ENCODE assay signal across 19 cellular contexts in the genomic region with DNA sequence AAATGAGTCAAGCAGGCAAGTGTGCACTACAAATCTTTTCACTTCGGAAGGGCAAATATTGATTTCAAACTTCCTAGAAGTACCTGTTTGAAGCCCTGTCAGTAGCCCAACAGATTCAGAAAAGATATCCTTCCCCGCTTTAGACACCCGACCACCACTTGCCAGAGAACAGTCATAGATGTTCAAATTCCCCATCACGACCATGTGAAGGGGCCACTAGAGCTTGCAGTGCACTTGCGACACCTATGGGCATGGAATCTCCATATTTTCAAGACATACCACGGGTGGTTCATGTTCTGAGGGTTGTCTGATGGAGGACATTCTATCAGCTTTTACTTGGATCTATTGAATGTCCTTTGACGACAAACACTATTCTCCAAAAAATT. TPM values are rescaled to one million over a fixed set of nuclear protein-coding genes. Genes with fewer than 3 reads are reported as not detected.
A peak's percentile ranks its signal among the peaks of the same experiment; 100 is the strongest.
DNase-seq lines count a peak whose midpoint lies in the region; FAIRE-seq and TF ChIP-seq lines count a peak whose summit lies in the region.
"Had no signal": no experiment of that assay in that cellular context is flagged by ENCODE, and none has a peak within 500 bp of the region (broad histone marks: within the 10 kb centered on the region; RNA-seq: fewer than 3 reads in every experiment).

No MANE protein-coding gene starts in this region.

- CTCF ChIA-PET in PC-9 (lab: Charles Lee): no interaction called here

- intact Hi-C loops in PC-9 (cut with micrococcal nuclease; ENCODE audit: unreplicated experiment) (no loop called here), cardiac septum (cut with DNase I) (no loop called here)

- no peaks in the 10 kb centered on the region for H3K36me3 ChIP-seq in PC-9 (ENCODE audit: low read depth)

- H3K9me2 ChIP-seq in PC-9 (ENCODE audit: insufficient read depth): no peaks in the 10 kb centered on the region

- no peak overlapping the region for H2AFZ ChIP-seq in PC-9

- no peaks in the 10 kb centered on the region for H4K20me1 ChIP-seq in PC-9 (ENCODE audit: insufficient read depth)

- no peaks in the 10 kb centered on the region for H3K4me1 ChIP-seq in PC-9 (replicated peaks; ENCODE audit: insufficient read depth)

- DNase-seq in AG20443 (ENCODE audit: low spot score) (peak; percentile 32), HT-29 (ENCODE audit: low spot score) (peak; percentile 27), PC-9 (no peak), coronary artery (ENCODE audit: low spot score) (peak; percentile 61), G401 (ENCODE audit: low spot score) (no peak), D721Med (ENCODE audit: insufficient read length, low spot score) (no peak), cardiac septum (ENCODE audit: low spot score) (no peak), D341Med (ENCODE audit: low spot score) (no peak)
- DNase-seq: activated CD4-positive, alpha-beta T cell treated with anti-CD3 and anti-CD28 coated beads for 4 hours; activated T-cell treated with anti-CD3 and anti-CD28 coated beads, Interleukin-2, amount 50 U/mL, for 1 hour; cerebellar nuclear complex; DMS79; H9; NCI-H2081 treated with DMSO at 0.1 percent for 48 hours; NK-92 treated with Interleukin-12 subunit alpha and Interleukin-12 subunit beta, amount 100 ng/mL, for 24 hours; T-helper 1 cell had no signal

- TF ChIP-seq CTCF in PC-9 (conservative IDR thresholded peaks at IDR 0.05): 0 out of 2 replicates have a peak, but pooled peaks have one; percentile 15
- TF ChIP-seq CTCF in coronary artery (IDR thresholded peaks at IDR 0.05): no peak
- TF ChIP-seq CTCF in D721Med (IDR thresholded peaks at IDR 0.05; ENCODE audit: insufficient read depth, missing control alignments): no peak

- no peaks in the 10 kb centered on the region for H3K9me3 ChIP-seq in PC-9 (ENCODE audit: insufficient read depth, low read depth)
- H3K9me3 ChIP-seq: psoas muscle had no signal

- no peak overlapping the region for H3K4me2 ChIP-seq in PC-9

- H3K4me3 ChIP-seq in PC-9: no peak overlapping the region
- no peak overlapping the region for H3K4me3 ChIP-seq in coronary artery
- H3K4me3 ChIP-seq: psoas muscle had no signal

- no peaks in the 10 kb centered on the region for H3K79me2 ChIP-seq in PC-9 (ENCODE audit: low read depth)

- in situ Hi-C loops in G401 (cut with HindIII; ENCODE audit: low sequenced_read_pairs): loop anchor here (25.0 kb wide), 1 partner anchor 94 kb away; no protein-coding TSS in a partner anchor

- H3F3A ChIP-seq in PC-9 (ENCODE audit: insufficient read depth, low read depth): no peaks in the 10 kb centered on the region

- no peak for FAIRE-seq in D721Med (lab: Jason Lieb, UNC)

- no TSS peak for BruUV-seq in PC-9 (replicated peaks; lab: Mats Ljungman, UMichigan)

- no peaks in the 10 kb centered on the region for H3K27me3 ChIP-seq in PC-9 (ENCODE audit: insufficient read depth, low read depth)

- POLR2A ChIA-PET in PC-9 (lab: Charles Lee; ENCODE audit: unreplicated experiment): no interaction called here

- H3K27ac ChIP-seq in PC-9 (no peak overlapping the region), coronary artery (no peak overlapping the region)
- H3K27ac ChIP-seq: psoas muscle had no signal

RNA-seq across cellular contexts. Expression of gene GNLY, which starts 23.8 kb away (rescaled TPM):
- not detected in 2 replicates for total RNA-seq in HT-29 (2014; rRNA removed; shearing (Covaris generic))
- total RNA-seq in PC-9 (2021): not detected in 2 replicates
- not detected in 2 replicates for total RNA-seq in G401 (2014; rRNA removed; shearing (Covaris generic))
- total RNA-seq in cardiac septum: 2.3 TPM
- total RNA-seq: H9, LHCN-M2 had no signal

RNA-seq across cellular contexts. Expression of gene ATOH8, which starts 35.8 kb away (rescaled TPM):
- total RNA-seq in HT-29 (2014; rRNA removed; shearing (Covaris generic)): 1.0 and 2.3 TPM in 2 replicates
- total RNA-seq in PC-9 (2021): 0.25 TPM in 1 of 2 replicates, not detected in the other
- total RNA-seq in G401 (2014; rRNA removed; shearing (Covaris generic)): 18.9 and 25.8 TPM in 2 replicates
- total RNA-seq in cardiac septum: 21.0 TPM

RNA-seq across cellular contexts. Expression of gene SFTPB, which starts 50.0 kb away (rescaled TPM):
- total RNA-seq in HT-29 (2014; rRNA removed; shearing (Covaris generic)): not detected in 2 replicates
- total RNA-seq in PC-9 (2021) (not detected in 2 replicates), cardiac septum (not detected)
- total RNA-seq in G401 (2014; rRNA removed; shearing (Covaris generic)): not detected in 2 replicates
- total RNA-seq: H9, LHCN-M2, subcutaneous adipose tissue had no signal

Comparison
In these comparisons a context has a peak if more than half of its experiments do, and no peak if none do; other contexts are left out.
1. DNase-seq: peak in AG20443 (single experiment), HT-29 (single experiment) and coronary artery (single experiment); none in PC-9 (0 of 2), G401 (single experiment), D721Med (single experiment), cardiac septum (single experiment) and D341Med (single experiment).